29 cellular contexts compared by ENCODE assay signal in genomic region chr11:37506516-37506915, GRCh38.
DNase-seq lines count a peak whose midpoint lies in the region; TF ChIP-seq lines count a peak whose summit lies in the region.
"Had no signal": no experiment of that assay in that cellular context is flagged by ENCODE, and none has a peak within 500 bp of the region (broad histone marks: within the 10 kb centered on the region; RNA-seq: fewer than 3 reads in every experiment).

No MANE protein-coding gene starts in this region.

- POLR2A ChIA-PET in MCF 10A (lab: Yijun Ruan, JAX), result no interaction called here

- intact Hi-C loops in MCF 10A (cut with micrococcal nuclease) (no loop called here), breast epithelium (cut with DNase I; ENCODE audit: low total_unique reads) (no loop called here)

- H3K27ac Mint-ChIP-seq in MCF 10A (ENCODE audit: low read depth, unreplicated experiment) (no peak overlapping the region), type B pancreatic cell (peak overlapping the region; percentile 52)
- H3K27ac Mint-ChIP-seq: activated CD4-positive, alpha-beta memory T cell treated with anti-CD3 and anti-CD28 coated beads, Interleukin-2, amount 10 ng/mL, durations not matched to agents 7 days and 5 days; activated naive CD8-positive, alpha-beta T cell treated with anti-CD3 and anti-CD28 coated beads, Interleukin-2, amount 50 U/mL, for 24 hours; B cell; brain; CD8-positive, alpha-beta memory T cell; GM23338 had no signal

- no peak overlapping the region for H3K4me3 ChIP-seq in breast epithelium
- H3K4me3 ChIP-seq: GM23338, K562, lung, psoas muscle, skin epidermis had no signal

- CTCF ChIA-PET in MCF 10A (lab: Yijun Ruan, JAX), result no interaction called here

- no peaks in the 10 kb centered on the region for H3K36me3 ChIP-seq in breast epithelium

- peak; percentile 19 for DNase-seq in MCF 10A (ENCODE audit: unreplicated experiment)
- DNase-seq in breast epithelium (ENCODE audit: low spot score in 2 of 2), result no peak
- peak; percentile 81 for DNase-seq in amniotic epithelial cell (ENCODE audit: low read depth)
- peak; percentile 39 for DNase-seq in iris pigment epithelial cell (ENCODE audit: low read depth)
- DNase-seq in type B pancreatic cell (ENCODE audit: extremely low spot score, unreplicated experiment), result no peak
- no peak for DNase-seq in inferior parietal cortex (ENCODE audit: extremely low spot score)
- no peak for DNase-seq in UCSD-AML1 (lab: John Stamatoyannopoulos, UW; ENCODE audit: unreplicated experiment)
- DNase-seq in midbrain (lab: John Stamatoyannopoulos, UW), result no peak
- DNase-seq: 8988T; activated CD4-positive, alpha-beta memory T cell treated with anti-CD3 and anti-CD28 coated beads, Interleukin-2, amount 10 ng/mL, durations not matched to agents 7 days and 5 days; activated effector memory CD4-positive, alpha-beta T cell treated with Interleukin-2 at 50 U/mL for 16 hours; activated naive CD8-positive, alpha-beta T cell treated with anti-CD3 and anti-CD28 coated beads, Interleukin-2, amount 50 U/mL, for 24 hours; CD8-positive, alpha-beta memory T cell; effector CD8-positive, alpha-beta T cell; GDM1; MM.1S; NCI-H1694; NCI-H2171 treated with DMSO at 0.1 percent for 48 hours; NCI-H526 treated with DMSO at 0.1 percent for 48 hours; nucleus accumbens; psoas muscle; Right ventricle myocardium superior; stimulated activated CD4-positive, alpha-beta T cell treated with anti-CD3 and anti-CD28 coated beads, Interleukin-2, amount 100 ng/mL, for 24 hours had no signal

- TF ChIP-seq CTCF in MCF 10A (IDR thresholded peaks at IDR 0.05; ENCODE audit: unreplicated experiment) (no peak), breast epithelium (IDR thresholded peaks at IDR 0.05) (no peak), type B pancreatic cell (conservative IDR thresholded peaks at IDR 0.05) (no peak)

- H3K27me3 ChIP-seq in breast epithelium, result no peaks in the 10 kb centered on the region

- no peaks in the 10 kb centered on the region for H3K9me3 Mint-ChIP-seq in MCF 10A (ENCODE audit: unreplicated experiment)
- peaks cover 11% of the 10 kb centered on the region for H3K9me3 Mint-ChIP-seq in type B pancreatic cell
- H3K9me3 Mint-ChIP-seq: brain, GM23338 had no signal

- H3K27me3 Mint-ChIP-seq in MCF 10A (ENCODE audit: insufficient read depth, unreplicated experiment) (no peaks in the 10 kb centered on the region), type B pancreatic cell (no peaks in the 10 kb centered on the region)
- H3K27me3 Mint-ChIP-seq: activated CD4-positive, alpha-beta memory T cell treated with anti-CD3 and anti-CD28 coated beads, Interleukin-2, amount 10 ng/mL, durations not matched to agents 7 days and 5 days; B cell; CD8-positive, alpha-beta memory T cell had no signal

- no peak overlapping the region for H3K27ac ChIP-seq in breast epithelium
- H3K27ac ChIP-seq: psoas muscle, skin epidermis had no signal

- no peaks in the 10 kb centered on the region for H3K4me1 ChIP-seq in breast epithelium
- H3K4me1 ChIP-seq: psoas muscle had no signal

- no peaks in the 10 kb centered on the region for H3K9me3 ChIP-seq in breast epithelium
- H3K9me3 ChIP-seq: psoas muscle had no signal

- no peak for TF ChIP-seq POLR2A in breast epithelium (IDR thresholded peaks at IDR 0.05)

- BruUV-seq in MCF 10A (replicated peaks; lab: Mats Ljungman, UMichigan), result no TSS peak

- H3K4me1 Mint-ChIP-seq in MCF 10A (ENCODE audit: insufficient read depth, unreplicated experiment) (peaks cover 40% of the 10 kb centered on the region), type B pancreatic cell (ENCODE audit: unreplicated experiment) (peaks cover 17% of the 10 kb centered on the region)
- H3K4me1 Mint-ChIP-seq: activated CD4-positive, alpha-beta memory T cell treated with anti-CD3 and anti-CD28 coated beads, Interleukin-2, amount 10 ng/mL, durations not matched to agents 7 days and 5 days; B cell; CD8-positive, alpha-beta memory T cell had no signal

- no peak overlapping the region for H3K4me3 Mint-ChIP-seq in MCF 10A (ENCODE audit: unreplicated experiment)
- no peak overlapping the region for H3K4me3 Mint-ChIP-seq in type B pancreatic cell
- H3K4me3 Mint-ChIP-seq: activated CD4-positive, alpha-beta memory T cell treated with anti-CD3 and anti-CD28 coated beads, Interleukin-2, amount 10 ng/mL, durations not matched to agents 7 days and 5 days; activated naive CD8-positive, alpha-beta T cell treated with anti-CD3 and anti-CD28 coated beads, Interleukin-2, amount 50 U/mL, for 24 hours; B cell; brain; CD8-positive, alpha-beta memory T cell; GM23338 had no signal

- H3K36me3 Mint-ChIP-seq in MCF 10A (ENCODE audit: insufficient read depth, unreplicated experiment) (no peaks in the 10 kb centered on the region), type B pancreatic cell (peaks cover 3% of the 10 kb centered on the region)
- H3K36me3 Mint-ChIP-seq: brain; CD8-positive, alpha-beta memory T cell had no signal

Comparison
In these comparisons a context has a peak if more than half of its experiments do, and no peak if none do; other contexts are left out.
1. DNase-seq: peak in MCF 10A (single experiment), amniotic epithelial cell (single experiment) and iris pigment epithelial cell (single experiment); none in breast epithelium (0 of 2), type B pancreatic cell (single experiment), inferior parietal cortex (single experiment), UCSD-AML1 (single experiment) and midbrain (single experiment).